ENCODE assay signal across 1 cellular context in genomic region chr10:21502371-21502765, GRCh38.
A peak's percentile ranks its signal among the peaks of the same experiment; 100 is the strongest.
TF ChIP-seq lines count a peak whose summit lies in the region.

No MANE protein-coding gene starts in this region.

TF ChIP-seq in HepG2, 621 proteins besides CTCF, POLR2A, EP300 and RAD21:
- TF ChIP-seq TBX2 (CRISPR knock-in tag; IDR thresholded peaks at IDR 0.05; ENCODE audit: borderline replicate concordance) (no peak), EHMT2 (IDR thresholded peaks at IDR 0.05; ENCODE audit: borderline replicate concordance, low read depth, low read length) (no peak), ZNF431 (CRISPR knock-in tag; IDR thresholded peaks at IDR 0.05; ENCODE audit: borderline replicate concordance, low read depth) (no peak), CREB1 (IDR thresholded peaks at IDR 0.05) (no peak), CREB1 (CRISPR knock-in tag; IDR thresholded peaks at IDR 0.05) (0 out of 2 replicates have a peak, but pooled peaks have one; percentile 3), ARID4A (CRISPR knock-in tag; IDR thresholded peaks at IDR 0.05; ENCODE audit: borderline replicate concordance) (0 out of 2 replicates have a peak, but pooled peaks have one; percentile 12)
